27 cellular contexts compared by ENCODE assay signal in genomic region chr2:32442020-32442467, GRCh38.
"Had no signal": no experiment of that assay in that cellular context is flagged by ENCODE, and none has a peak within 500 bp of the region (broad histone marks: within the 10 kb centered on the region; RNA-seq: fewer than 3 reads in every experiment).

No MANE protein-coding gene starts in this region.

- H3K27ac ChIP-seq: epithelial cell of prostate, lower lobe of right lung, neural progenitor cell, parathyroid adenoma, psoas muscle, right atrium auricular region, spleen, suprapubic skin, tibial artery, upper lobe of right lung had no signal

- H3K27me3 ChIP-seq: neural progenitor cell, right atrium auricular region, spleen, suprapubic skin, tibial artery, upper lobe of right lung had no signal

- H3K4me2 ChIP-seq: neural progenitor cell had no signal

- DNase-seq: activated CD4-positive, alpha-beta T cell treated with anti-CD3 and anti-CD28 coated beads, Interleukin-2, amount 10 ng/mL, durations not matched to agents 24 days and 14 days; activated CD4-positive, CD25-positive, alpha-beta regulatory T cell treated with anti-CD3 and anti-CD28 coated beads, Interleukin-2, amount 50 U/mL, for 72 hours; activated CD8-positive, alpha-beta T cell treated with anti-CD3 and anti-CD28 coated beads for 36 hours; activated gamma-delta T cell; activated naive CD4-positive, alpha-beta T cell treated with anti-CD3 and anti-CD28 coated beads, Interleukin-2, amount 10 ng/mL, durations not matched to agents 7 days and 5 days; amniotic stem cell; caudate nucleus; effector CD4-positive, alpha-beta T cell; glutamatergic neuron; islet precursor cell; left colon; lower lobe of right lung; mesenchymal stem cell; natural killer cell; occipital lobe; psoas muscle; spleen; stimulated activated naive CD4-positive, alpha-beta T cell; T-helper 2 cell; tibial artery; upper lobe of right lung had no signal

- H3K9me3 ChIP-seq: lower lobe of right lung, psoas muscle, right atrium auricular region, spleen, suprapubic skin, tibial artery, upper lobe of right lung had no signal

- FAIRE-seq: frontal cortex had no signal

- H3K9ac ChIP-seq: neural progenitor cell, parathyroid adenoma had no signal

- H3K4me1 ChIP-seq: lower lobe of right lung, neural progenitor cell, parathyroid adenoma, psoas muscle, right atrium auricular region, spleen, suprapubic skin, tibial artery, upper lobe of right lung had no signal

- H3K4me3 ChIP-seq: lower lobe of right lung, neural progenitor cell, psoas muscle, right atrium auricular region, spleen, suprapubic skin, tibial artery, upper lobe of right lung had no signal

- ATAC-seq: activated CD8-positive, alpha-beta T cell treated with anti-CD3 and anti-CD28 coated beads for 36 hours; left colon; lower lobe of right lung; natural killer cell; psoas muscle; upper lobe of right lung had no signal
